Comparison of ENCODE assay signal across 17 cellular contexts in genomic region chr2:25334482-25334881, GRCh38. TPM values are rescaled to one million over a fixed set of nuclear protein-coding genes. Genes with fewer than 3 reads are reported as not detected.
DNase-seq lines count a peak whose midpoint lies in the region; ATAC-seq, FAIRE-seq and TF ChIP-seq lines count a peak whose summit lies in the region.
"Had no signal": no experiment of that assay in that cellular context is flagged by ENCODE, and none has a peak within 500 bp of the region (broad histone marks: within the 10 kb centered on the region; RNA-seq: fewer than 3 reads in every experiment).

No MANE protein-coding gene starts in this region.

- H3K9ac ChIP-seq in GM12878 (ENCODE audit: control insufficient read depth, insufficient read depth, low read length): no peak overlapping the region
- H3K9ac ChIP-seq in mammary epithelial cell (ENCODE audit: insufficient read depth, low read length): no peak overlapping the region

- RAD21 ChIA-PET in GM12878 (lab: Charles Lee; ENCODE audit: unreplicated experiment): interaction anchor here (1.9 kb wide), 2 partner anchors 14 to 32 kb away, joined by 7 read pairs; no protein-coding TSS in a partner anchor

- H3K4me3 ChIP-seq in right atrium auricular region (no peak overlapping the region), Panc1 (ENCODE audit: low read depth in 2 of 2, low read length in 2 of 2) (no peak overlapping the region), GM12878 (no peak overlapping the region), mammary epithelial cell (replicated peaks in 1 of 3; ENCODE audit: insufficient read depth in 1 of 3, low read depth in 2 of 3, low read length in 3 of 3) (no peak overlapping the region)
- H3K4me3 ChIP-seq: lung, ovary, SJSA1 had no signal

- peaks cover 6% of the 10 kb centered on the region for H4K20me1 ChIP-seq in GM12878 (ENCODE audit: control insufficient read depth, insufficient read depth)
- H4K20me1 ChIP-seq in mammary epithelial cell (ENCODE audit: insufficient read depth, low read length): no peaks in the 10 kb centered on the region

- 59% methylated on average over 8 of the region's 8 CpGs for WGBS in GM12878 (ENCODE audit: insufficient coverage, insufficient replicate concordance, low lambda C conversion rate, missing lambda C conversion rate)
- WGBS in mammary epithelial cell (ENCODE audit: low coverage, missing lambda C conversion rate): 91% methylated on average over 8 of the region's 8 CpGs

- H3K4me2 ChIP-seq in GM12878 (ENCODE audit: control insufficient read depth, insufficient read depth) (no peak overlapping the region), mammary epithelial cell (ENCODE audit: insufficient read depth, low read depth, low read length) (no peak overlapping the region)

- in situ Hi-C loops in Panc1 (cut with HindIII; ENCODE audit: low pct_unique_long_range_greater_than_20kb, low sequenced_read_pairs): no loop called here
- in situ Hi-C loops in GM12878 (cut with MboI): no loop called here
- in situ Hi-C loops in mammary epithelial cell (cut with MboI; ENCODE audit: low sequenced_read_pairs in 2 of 2): no loop called here

- intact Hi-C loops in cardiac septum (cut with DNase I) (no loop called here), Panc1 (cut with micrococcal nuclease; ENCODE audit: unreplicated experiment) (no loop called here), GM12878 (cut with micrococcal nuclease; ENCODE audit: unreplicated experiment) (no loop called here), mammary epithelial cell (cut with micrococcal nuclease) (no loop called here)

- TF ChIP-seq EP300 in GM12878 (IDR thresholded peaks at IDR 0.05; ENCODE audit: borderline replicate concordance in 1 of 2, control insufficient read depth in 1 of 2, low read depth in 2 of 2, low read length in 2 of 2): no peak

- DNase-seq in right atrium auricular region (ENCODE audit: low spot score) (no peak), cardiac septum (ENCODE audit: low spot score) (no peak), Panc1 (ENCODE audit: low read depth, low spot score) (no peak), GM12878 (ENCODE audit: low read depth, low spot score) (no peak), substantia nigra (lab: John Stamatoyannopoulos, UW) (no peak), mammary epithelial cell (no peak)
- DNase-seq: activated CD4-positive, alpha-beta T cell treated with anti-CD3 and anti-CD28 coated beads for 48 hours; DMS153; NCI-H774; PC-3; stimulated activated CD4-positive, alpha-beta T cell treated with anti-CD3 and anti-CD28 coated beads, Interleukin-2, amount 100 ng/mL, for 24 hours had no signal

- H2AFZ ChIP-seq in GM12878 (ENCODE audit: control insufficient read depth, low read depth, low read length): no peak overlapping the region
- no peak overlapping the region for H2AFZ ChIP-seq in mammary epithelial cell (ENCODE audit: low read depth, low read length)

- no peak for TF ChIP-seq POLR2A in GM12878 (IDR thresholded peaks at IDR 0.05; ENCODE audit: low read depth, low read length)

- H3K27ac ChIP-seq in right atrium auricular region (peak overlapping the region; percentile 45 to 51), Panc1 (ENCODE audit: low read length) (no peak overlapping the region), GM12878 (ENCODE audit: control insufficient read depth, insufficient read depth) (no peak overlapping the region), substantia nigra (ENCODE audit: low read depth, low read length, poor library complexity, severe bottlenecking) (peak overlapping the region; percentile 90), mammary epithelial cell (ENCODE audit: insufficient read depth, low read depth, low read length) (no peak overlapping the region)
- H3K27ac ChIP-seq: ovary, SJSA1 had no signal

- H3K36me3 ChIP-seq in right atrium auricular region (no peaks in the 10 kb centered on the region), Panc1 (ENCODE audit: control insufficient read depth, insufficient read depth, low read length) (no peaks in the 10 kb centered on the region), GM12878 (ENCODE audit: control insufficient read depth in 2 of 2, insufficient read depth in 2 of 2, low read length in 1 of 2) (no peaks in the 10 kb centered on the region; a peak in 2 of 4 replicates), mammary epithelial cell (ENCODE audit: insufficient read depth, low read length) (no peaks in the 10 kb centered on the region)
- H3K36me3 ChIP-seq: ovary, SJSA1 had no signal

- H3K27me3 ChIP-seq in right atrium auricular region (no peaks in the 10 kb centered on the region), Panc1 (ENCODE audit: control insufficient read depth, insufficient read depth, low read length) (no peaks in the 10 kb centered on the region), GM12878 (replicated peaks in 1 of 2; ENCODE audit: control insufficient read depth in 2 of 2, insufficient read depth in 2 of 2, low read length in 1 of 2) (no peaks in the 10 kb centered on the region), mammary epithelial cell (ENCODE audit: insufficient read depth, low read length) (no peaks in the 10 kb centered on the region)
- H3K27me3 ChIP-seq: ovary, SJSA1 had no signal

- H3K79me2 ChIP-seq in GM12878 (ENCODE audit: control insufficient read depth, insufficient read depth, low read length) (peaks cover 17% of the 10 kb centered on the region), mammary epithelial cell (ENCODE audit: insufficient read depth, low read length) (no peaks in the 10 kb centered on the region)

- BruUV-seq in Panc1 (replicated peaks; lab: Mats Ljungman, UMichigan) (TSS peak; percentile 50), GM12878 (replicated peaks; lab: Mats Ljungman, UMichigan) (TSS peak; percentile 13), mammary epithelial cell (replicated peaks; lab: Mats Ljungman, UMichigan) (no TSS peak)

- ATAC-seq in Panc1: no peak
- ATAC-seq in GM12878: no peak
- ATAC-seq in GM21717 (IDR thresholded peaks at IDR 0.05; ENCODE audit: unreplicated experiment): no peak
- no peak for ATAC-seq in HG02678 (IDR thresholded peaks at IDR 0.05; ENCODE audit: unreplicated experiment)
- ATAC-seq: PC-3, sciatic nerve had no signal

- POLR2A ChIA-PET in Panc1 (lab: Charles Lee) (no interaction called here), GM12878 (lab: Charles Lee) (interaction anchor here (0.6 kb wide), 1 partner anchor 53 kb away, joined by 4 read pairs; no protein-coding TSS in a partner anchor)

- TF ChIP-seq CTCF in right atrium auricular region (IDR thresholded peaks at IDR 0.05) (no peak), Panc1 (IDR thresholded peaks at IDR 0.05) (no peak), GM12878 (IDR thresholded peaks at IDR 0.05 in 2 of 3, conservative IDR thresholded peaks at IDR 0.05 in 1 of 3; ENCODE audit: control insufficient read depth in 2 of 3, extremely low read depth in 1 of 3, insufficient read depth in 1 of 3, low read depth in 3 of 3, low read length in 3 of 3) (no peak), mammary epithelial cell (conservative IDR thresholded peaks at IDR 0.05 in 1 of 2, IDR thresholded peaks at IDR 0.05 in 1 of 2; ENCODE audit: extremely low read depth in 1 of 2, insufficient read depth in 1 of 2, low read depth in 1 of 2, low read length in 2 of 2) (no peak)

- CTCF ChIA-PET in Panc1 (lab: Charles Lee): interaction anchor here (1.0 kb wide), 1 partner anchor 28 kb away, joined by 3 read pairs; no protein-coding TSS in a partner anchor
- CTCF ChIA-PET in GM12878 (lab: Yijun Ruan, JAX): interaction anchor here (0.6 to 1.4 kb wide), 3 partner anchors 28 to 169 kb away, joined by 3 to 4 read pairs (median 3); no protein-coding TSS in a partner anchor
- CTCF ChIA-PET in mammary epithelial cell (lab: Charles Lee; ENCODE audit: low non-redundant PET): no interaction called here

- H3K9me3 ChIP-seq in right atrium auricular region: no peaks in the 10 kb centered on the region
- no peaks in the 10 kb centered on the region for H3K9me3 ChIP-seq in Panc1 (ENCODE audit: control insufficient read depth, insufficient read depth, low read depth, low read length)
- H3K9me3 ChIP-seq in GM12878 (replicated peaks; ENCODE audit: control insufficient read depth, insufficient read depth, low read length): no peaks in the 10 kb centered on the region
- H3K9me3 ChIP-seq in mammary epithelial cell (replicated peaks; ENCODE audit: insufficient read depth, low read length): no peaks in the 10 kb centered on the region
- H3K9me3 ChIP-seq: ovary, SJSA1 had no signal

- peaks cover 0 to 92% of the 10 kb centered on the region in 2 donors for H3K4me1 ChIP-seq in right atrium auricular region
- no peaks in the 10 kb centered on the region for H3K4me1 ChIP-seq in Panc1 (ENCODE audit: control insufficient read depth, insufficient read depth, low read length)
- peaks cover 25% of the 10 kb centered on the region for H3K4me1 ChIP-seq in GM12878 (ENCODE audit: control insufficient read depth, insufficient read depth, low read length)
- H3K4me1 ChIP-seq in mammary epithelial cell (ENCODE audit: insufficient read depth, low read length): no peaks in the 10 kb centered on the region
- H3K4me1 ChIP-seq: SJSA1 had no signal

- dilution Hi-C loops in mammary epithelial cell (cut with HindIII; ENCODE audit: low sequenced_read_pairs): no loop called here

- SMC1A ChIA-PET in GM12878 (lab: Charles Lee; ENCODE audit: uncharacterized antibody, unreplicated experiment): interaction anchor here (0.7 to 4.1 kb wide), 5 partner anchors 11 to 233 kb away, joined by 3 to 19 read pairs (median 5); no protein-coding TSS in a partner anchor

- no peak for FAIRE-seq in GM12878 (lab: Jason Lieb, UNC)

- TF ChIP-seq RAD21 in GM12878 (IDR thresholded peaks at IDR 0.05; ENCODE audit: insufficient read depth, low read depth, low read length): no peak

RNA-seq across cellular contexts. Expression of gene DNMT3A, which starts 7.2 kb away (rescaled TPM):
- total RNA-seq in right atrium auricular region: 1 to 10 TPM; 6.0 to 8.1 TPM
- 24.9 TPM for total RNA-seq in cardiac septum
- total RNA-seq in Panc1 (2021; ENCODE audit: unreplicated experiment): 29.3 TPM
- 54.3 TPM for polyA plus RNA-seq in Panc1 (2012; ENCODE audit: insufficient read length)
- 87.0 and 94.0 TPM in 2 replicates for total RNA-seq in GM12878 (2013; cell fraction: nucleolus; rRNA removed)
- total RNA-seq in GM12878 (2014; rRNA removed): 18.1 and 28.1 TPM in 2 replicates
- total RNA-seq in GM12878 (2014; rRNA removed; fragmentation: Illumina TruSeq; extraction: Trizol): 17.7 and 18.5 TPM in 2 replicates
- 47.8 and 51.6 TPM in 2 replicates for total RNA-seq in GM12878 (2021)
- polyA plus RNA-seq in GM12878 (2011; ENCODE audit: low read depth): 9.7 TPM
- 4.9 and 7.4 TPM in 2 replicates for polyA plus RNA-seq in GM12878 (2011; rRNA removed)
- 8.9 and 11.4 TPM in 2 replicates for polyA plus RNA-seq in GM12878 (2011; cell fraction: cytosol; rRNA removed)
- polyA plus RNA-seq in GM12878 (2011; cell fraction: nucleus; rRNA removed): 27.4 and 39.0 TPM in 2 replicates
- 17.3 and 21.3 TPM in 2 replicates for polyA plus RNA-seq in GM12878 (2012)
- 10.1 and 15.7 TPM in 2 replicates for polyA plus RNA-seq in GM12878 (2014; fragmentation: Illumina TruSeq; extraction: Trizol)
- polyA plus RNA-seq in GM12878 (2014; fragmentation: Nextera tagmentation; extraction: Ambion mirVana): 10 to 100 TPM; 11.1 to 29.9 TPM
- polyA plus RNA-seq in GM12878 (2014; rRNA removed): 24.5 and 25.4 TPM in 2 replicates
- polyA plus RNA-seq in GM12878 (2016; fragmentation: Nextera tagmentation; extraction: Ambion mirVana): 10 to 100 TPM; 12.3 to 16.3 TPM
- 24.2 and 40.7 TPM in 2 replicates for polyA minus RNA-seq in GM12878 (2011; rRNA and poly(A)+ RNA removed)
- 7.3 and 19.0 TPM in 2 replicates for polyA minus RNA-seq in GM12878 (2011; cell fraction: cytosol; rRNA and poly(A)+ RNA removed)
- polyA minus RNA-seq in GM12878 (2011; cell fraction: nucleus; rRNA and poly(A)+ RNA removed): 17.5 and 40.3 TPM in 2 replicates
- total RNA-seq in mammary epithelial cell: 10 to 100 TPM in 1 of 2 donors, 1 to 10 TPM in 1; 9.6 to 14.2 TPM
- polyA plus RNA-seq in mammary epithelial cell: 1.7 TPM
- 31.7 TPM for polyA minus RNA-seq in mammary epithelial cell

Comparison
In these comparisons a context has a peak if more than half of its experiments do, and no peak if none do; other contexts are left out.
1. H3K27ac ChIP-seq: peak in right atrium auricular region (2 of 2) and substantia nigra (single experiment); none in Panc1 (single experiment), GM12878 (single experiment) and mammary epithelial cell (single experiment).